Comparison of ENCODE assay signal across 8 cellular contexts in genomic region chr3:53891500-53892334, GRCh38. TPM values are rescaled to one million over a fixed set of nuclear protein-coding genes. Genes with fewer than 3 reads are reported as not detected.
A peak's percentile ranks its signal among the peaks of the same experiment; 100 is the strongest.
DNase-seq lines count a peak whose midpoint lies in the region; ATAC-seq and TF ChIP-seq lines count a peak whose summit lies in the region.

SELENOK (minus strand) TSS chr3:53891859.

- H3K4me3 Mint-ChIP-seq in osteocyte (ENCODE audit: unreplicated experiment), result peak within 1 kb of the TSS; percentile 95

- H3K27ac ChIP-seq in thymus (ENCODE audit: low read depth), result peak within 1 kb of the TSS; percentile 96

- peak within 1 kb of the TSS; percentile 98 for H3K27ac Mint-ChIP-seq in osteocyte (ENCODE audit: unreplicated experiment)

- peaks cover 12% of the 10 kb centered on the region for H3K27me3 ChIP-seq in thymus (ENCODE audit: control insufficient read depth, insufficient read depth)

- H3K4me3 ChIP-seq in GM12864 (ENCODE audit: low read depth, low read length) (peak within 1 kb of the TSS; percentile 80), thymus (ENCODE audit: low read length) (peak within 1 kb of the TSS; percentile 94)

- under 1% methylated on average over 73 of the region's 73 CpGs for WGBS in thymus

- H3K9me3 Mint-ChIP-seq in osteocyte (ENCODE audit: unreplicated experiment), result no peaks in the 10 kb centered on the region

- H3K36me3 Mint-ChIP-seq in osteocyte (ENCODE audit: unreplicated experiment), result peaks cover 7% of the 10 kb centered on the region

- ATAC-seq in HG02759 (IDR thresholded peaks at IDR 0.05; ENCODE audit: unreplicated experiment), result peak; percentile 96

- no peaks in the 10 kb centered on the region for H3K36me3 ChIP-seq in thymus (ENCODE audit: control insufficient read depth, insufficient read depth)

- peaks cover 26% of the 10 kb centered on the region for H3K27me3 Mint-ChIP-seq in osteocyte (ENCODE audit: unreplicated experiment)

- DNase-seq in GM12864 (ENCODE audit: low read depth) (peak; percentile 99), NCI-H1417 (lab: John Stamatoyannopoulos, UW) (peak; percentile 92 to 98 (median 94)), SW 1271 (lab: John Stamatoyannopoulos, UW) (peak; percentile 87 to 96), head of caudate nucleus (peak; percentile 97 to 100 (median 99)), osteocyte (ENCODE audit: extremely low spot score, unreplicated experiment) (peak; percentile 99)
- DNase-seq in activated naive CD8-positive, alpha-beta T cell treated with anti-CD3 and anti-CD28 coated beads, Interleukin-2, amount 50 U/mL, for 16 hours (ENCODE audit: low read depth, low spot score), result peak; percentile 92

- peaks cover 26% of the 10 kb centered on the region for H3K4me1 Mint-ChIP-seq in osteocyte (ENCODE audit: unreplicated experiment)

- no peak for TF ChIP-seq CTCF in GM12864 (IDR thresholded peaks at IDR 0.05; ENCODE audit: low read depth, low read length, missing control alignments)
- TF ChIP-seq CTCF in osteocyte (IDR thresholded peaks at IDR 0.05), result no peak

- intact Hi-C loops in head of caudate nucleus (cut with DNase I), result no loop called here

- no peaks in the 10 kb centered on the region for H3K9me3 ChIP-seq in thymus (ENCODE audit: control insufficient read depth)

- peaks cover 11% of the 10 kb centered on the region for H3K4me1 ChIP-seq in thymus (ENCODE audit: control insufficient read depth, insufficient read depth, low read length)

RNA-seq across cellular contexts. Expression of gene SELENOK, which starts in this region (rescaled TPM):
- total RNA-seq in osteocyte, result 31.6 and 32.8 TPM in 2 replicates
- 86.7 TPM for polyA plus RNA-seq in thymus

Comparison
In these comparisons a context has a peak if more than half of its experiments do, and no peak if none do; other contexts are left out.
1. Peak in every context shown above with its lines: DNase-seq, ATAC-seq, H3K4me3 ChIP-seq and H3K27ac ChIP-seq.